Comparison of ENCODE assay signal across 15 cellular contexts in the genomic region with DNA sequence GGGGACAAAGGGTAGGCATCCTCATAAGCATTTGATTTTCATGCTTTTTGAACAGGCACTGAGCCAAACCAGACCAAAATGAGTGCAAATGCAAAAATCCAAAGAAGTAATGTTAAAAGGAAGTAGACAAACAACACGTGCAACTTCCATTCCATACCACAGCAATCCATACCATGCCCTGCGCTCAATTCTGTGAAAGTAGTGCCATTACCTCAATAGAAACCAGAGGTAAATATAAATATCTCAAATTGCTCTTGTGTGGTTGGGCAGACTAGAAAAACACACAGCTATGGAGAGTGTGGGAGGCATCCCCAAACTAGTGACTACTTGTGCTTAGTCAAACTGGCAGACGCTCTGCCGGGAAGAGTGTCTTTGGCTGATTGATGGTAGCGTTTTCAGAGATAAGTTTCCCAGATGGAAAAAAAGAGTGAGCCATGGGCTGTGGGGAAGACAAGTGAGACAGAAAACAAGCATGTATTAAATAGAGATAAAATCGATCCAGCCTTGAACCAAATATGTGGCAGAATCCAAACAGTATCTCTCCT.
DNase-seq lines count a peak whose midpoint lies in the region; ATAC-seq and TF ChIP-seq lines count a peak whose summit lies in the region.
"Had no signal": no experiment of that assay in that cellular context is flagged by ENCODE, and none has a peak within 500 bp of the region (broad histone marks: within the 10 kb centered on the region; RNA-seq: fewer than 3 reads in every experiment).

No MANE protein-coding gene starts in this region.

- H3K9me3 ChIP-seq in left lung: no peaks in the 10 kb centered on the region
- H3K9me3 ChIP-seq in right lobe of liver: no peaks in the 10 kb centered on the region
- H3K9me3 ChIP-seq: esophagus squamous epithelium had no signal

- 53% methylated on average over 6 of the region's 6 CpGs for WGBS in right lobe of liver (ENCODE audit: insufficient coverage, low coverage, low lambda C conversion rate, missing lambda C conversion rate)

- H3K36me3 ChIP-seq in left lung (no peaks in the 10 kb centered on the region), right lobe of liver (no peaks in the 10 kb centered on the region)
- H3K36me3 ChIP-seq: cardiac muscle cell, esophagus squamous epithelium had no signal

- peak; percentile 52 for ATAC-seq in left lung
- no peak for ATAC-seq in right lobe of liver

- H3K27ac ChIP-seq in left lung: no peak overlapping the region
- H3K27ac ChIP-seq in right lobe of liver: no peak overlapping the region
- H3K27ac ChIP-seq: cardiac muscle cell, esophagus squamous epithelium had no signal

- H3K9me3 Mint-ChIP-seq in activated CD4-positive, alpha-beta memory T cell treated with anti-CD3 and anti-CD28 coated beads, Interleukin-2, amount 10 ng/mL, durations not matched to agents 7 days and 5 days: no peaks in the 10 kb centered on the region
- H3K9me3 Mint-ChIP-seq: activated B cell treated with CpG ODN at 0.5 μM for 24 hours; activated T-helper 1 cell treated with anti-CD3 and anti-CD28 coated beads, Interleukin-12 subunit alpha, Interleukin-12 subunit beta, Interleukin-2, Interleukin-4 antibody, amounts not matched to agents 30 ng/mL and 10 ng/mL and 1 ng/mL, durations not matched to agents 14 hours and 24 hours and 36 hours; CD4-positive, alpha-beta T cell; neural crest cell had no signal

- no peaks in the 10 kb centered on the region for H3K36me3 Mint-ChIP-seq in activated CD4-positive, alpha-beta memory T cell treated with anti-CD3 and anti-CD28 coated beads, Interleukin-2, amount 10 ng/mL, durations not matched to agents 7 days and 5 days (ENCODE audit: low read depth)

- POLR2A ChIA-PET in activated CD4-positive, alpha-beta memory T cell treated with anti-CD3 and anti-CD28 coated beads, Interleukin-2, amount 10 ng/mL, durations not matched to agents 7 days and 5 days (lab: Charles Lee): no interaction called here

- intact Hi-C loops in left lung (cut with DNase I): no loop called here
- intact Hi-C loops in right lobe of liver (cut with DNase I): no loop called here

- TF ChIP-seq CTCF in GM12865 (IDR thresholded peaks at IDR 0.05; ENCODE audit: insufficient read depth, low read depth, low read length, missing control alignments): no peak
- TF ChIP-seq CTCF in left lung (IDR thresholded peaks at IDR 0.05): no peak
- TF ChIP-seq CTCF in right lobe of liver (IDR thresholded peaks at IDR 0.05): no peak

- H3K27me3 ChIP-seq in left lung (no peaks in the 10 kb centered on the region), right lobe of liver (peaks cover 0 to 14% of the 10 kb centered on the region in 2 donors)
- H3K27me3 ChIP-seq: cardiac muscle cell had no signal

- TF ChIP-seq POLR2A in right lobe of liver (IDR thresholded peaks at IDR 0.05): no peak

- CTCF ChIA-PET in activated CD4-positive, alpha-beta memory T cell treated with anti-CD3 and anti-CD28 coated beads, Interleukin-2, amount 10 ng/mL, durations not matched to agents 7 days and 5 days (lab: Charles Lee): no interaction called here

- no peak overlapping the region for H3K27ac Mint-ChIP-seq in activated CD4-positive, alpha-beta memory T cell treated with anti-CD3 and anti-CD28 coated beads, Interleukin-2, amount 10 ng/mL, durations not matched to agents 7 days and 5 days
- H3K27ac Mint-ChIP-seq: activated B cell treated with CpG ODN at 0.5 μM for 24 hours; activated T-helper 1 cell treated with anti-CD3 and anti-CD28 coated beads, Interleukin-12 subunit alpha, Interleukin-12 subunit beta, Interleukin-2, Interleukin-4 antibody, amounts not matched to agents 30 ng/mL and 10 ng/mL and 1 ng/mL, durations not matched to agents 14 hours and 24 hours and 36 hours; CD4-positive, alpha-beta T cell had no signal

- H3K4me1 ChIP-seq in left lung (peaks cover 6% of the 10 kb centered on the region in 2 donors), right lobe of liver (no peaks in the 10 kb centered on the region)

- H3K4me3 ChIP-seq in GM12865 (ENCODE audit: low read depth, low read length) (no peak overlapping the region), left lung (no peak overlapping the region), right lobe of liver (no peak overlapping the region)
- H3K4me3 ChIP-seq: cardiac muscle cell, esophagus squamous epithelium had no signal

- H3K4me3 Mint-ChIP-seq in activated CD4-positive, alpha-beta memory T cell treated with anti-CD3 and anti-CD28 coated beads, Interleukin-2, amount 10 ng/mL, durations not matched to agents 7 days and 5 days: no peak overlapping the region
- H3K4me3 Mint-ChIP-seq: activated B cell treated with CpG ODN at 0.5 μM for 24 hours; activated T-helper 1 cell treated with anti-CD3 and anti-CD28 coated beads, Interleukin-12 subunit alpha, Interleukin-12 subunit beta, Interleukin-2, Interleukin-4 antibody, amounts not matched to agents 30 ng/mL and 10 ng/mL and 1 ng/mL, durations not matched to agents 14 hours and 24 hours and 36 hours; CD4-positive, alpha-beta T cell; neural crest cell had no signal

- no peaks in the 10 kb centered on the region for H3K4me1 Mint-ChIP-seq in activated CD4-positive, alpha-beta memory T cell treated with anti-CD3 and anti-CD28 coated beads, Interleukin-2, amount 10 ng/mL, durations not matched to agents 7 days and 5 days

- peak; percentile 61 for DNase-seq in GM12865 (ENCODE audit: low read depth)
- DNase-seq in NCI-H1105 (lab: John Stamatoyannopoulos, UW): peak; percentile 68
- DNase-seq in SK-N-DZ (ENCODE audit: low spot score): peak; percentile 53
- no peak for DNase-seq in left lung
- DNase-seq in NK-92 (lab: John Stamatoyannopoulos, UW; ENCODE audit: unreplicated experiment): no peak
- no peak for DNase-seq in activated CD4-positive, alpha-beta memory T cell treated with anti-CD3 and anti-CD28 coated beads, Interleukin-2, amount 10 ng/mL, durations not matched to agents 7 days and 5 days
- no peak for DNase-seq in activated naive CD4-positive, alpha-beta T cell treated with Interleukin-2 at 50 U/mL for 16 hours
- DNase-seq in right lobe of liver: no peak
- DNase-seq: activated B cell treated with CpG ODN at 0.5 μM for 24 hours; CD4-positive, alpha-beta T cell; esophagus squamous epithelium; islet precursor cell had no signal

- no peaks in the 10 kb centered on the region for H3K27me3 Mint-ChIP-seq in activated CD4-positive, alpha-beta memory T cell treated with anti-CD3 and anti-CD28 coated beads, Interleukin-2, amount 10 ng/mL, durations not matched to agents 7 days and 5 days

Comparison
In these comparisons a context has a peak if more than half of its experiments do, and no peak if none do; other contexts are left out.
1. DNase-seq: peak in GM12865 (single experiment), NCI-H1105 (single experiment) and SK-N-DZ (single experiment); none in left lung (0 of 2), NK-92 (single experiment), activated CD4-positive, alpha-beta memory T cell treated with anti-CD3 and anti-CD28 coated beads, Interleukin-2, amount 10 ng/mL, durations not matched to agents 7 days and 5 days (single experiment), activated naive CD4-positive, alpha-beta T cell treated with Interleukin-2 at 50 U/mL for 16 hours (single experiment) and right lobe of liver (0 of 3).